1 cellular context compared by ENCODE assay signal in the genomic region with DNA sequence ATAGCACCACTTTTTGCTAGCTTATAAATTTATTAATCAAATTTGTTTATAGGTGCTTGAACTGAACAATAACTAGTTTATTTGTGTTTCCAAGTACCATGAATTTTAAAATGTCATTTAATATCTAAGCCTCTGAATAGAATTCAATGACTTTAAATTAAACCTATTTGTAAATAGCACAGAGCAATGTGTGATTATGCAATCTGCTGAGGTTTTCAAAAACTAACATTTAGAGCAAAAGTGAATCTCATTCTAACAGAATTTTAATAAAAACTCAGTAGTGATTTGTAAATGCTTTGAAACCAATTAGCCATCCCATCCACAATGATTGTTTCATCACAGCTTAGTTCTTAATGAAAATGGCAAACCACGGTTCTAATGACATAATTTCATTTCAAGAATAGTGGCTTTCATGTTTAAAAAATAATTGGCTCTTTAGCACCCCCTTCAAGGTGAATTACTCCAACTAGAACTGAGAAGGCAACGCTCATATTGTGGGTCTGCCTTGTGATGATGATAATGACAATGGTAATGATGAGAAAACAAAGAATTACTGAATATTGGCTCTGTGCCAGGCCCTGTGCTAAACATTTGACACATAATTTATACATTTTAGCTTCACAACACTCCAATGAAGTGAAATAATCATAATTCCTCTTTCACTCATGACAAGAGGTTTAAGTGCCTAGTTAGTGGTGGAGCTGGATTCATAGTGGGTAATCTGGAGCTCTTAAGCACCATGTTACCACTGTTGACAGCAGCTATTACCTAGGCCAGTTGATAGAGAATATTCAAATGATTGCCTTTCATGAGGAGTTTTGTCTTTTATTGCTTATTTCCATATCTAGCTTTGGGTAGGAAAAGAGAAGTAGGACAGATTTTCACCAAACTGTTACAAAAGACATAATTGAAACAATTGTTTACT.
A peak's percentile ranks its signal among the peaks of the same experiment; 100 is the strongest.
TF ChIP-seq lines count a peak whose summit lies in the region.

No MANE protein-coding gene starts in this region.

TF ChIP-seq in GM12878, 131 proteins besides CTCF, POLR2A, EP300 and RAD21 (continued from another document and continues in another):
- TF ChIP-seq, protein P1, sequence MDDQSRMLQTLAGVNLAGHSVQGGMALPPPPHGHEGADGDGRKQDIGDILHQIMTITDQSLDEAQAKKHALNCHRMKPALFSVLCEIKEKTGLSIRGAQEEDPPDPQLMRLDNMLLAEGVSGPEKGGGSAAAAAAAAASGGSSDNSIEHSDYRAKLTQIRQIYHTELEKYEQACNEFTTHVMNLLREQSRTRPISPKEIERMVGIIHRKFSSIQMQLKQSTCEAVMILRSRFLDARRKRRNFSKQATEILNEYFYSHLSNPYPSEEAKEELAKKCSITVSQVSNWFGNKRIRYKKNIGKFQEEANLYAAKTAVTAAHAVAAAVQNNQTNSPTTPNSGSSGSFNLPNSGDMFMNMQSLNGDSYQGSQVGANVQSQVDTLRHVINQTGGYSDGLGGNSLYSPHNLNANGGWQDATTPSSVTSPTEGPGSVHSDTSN (IDR thresholded peaks at IDR 0.05; ENCODE audit: insufficient replicate concordance, low read depth, low read length) = no peak
- TF ChIP-seq ASH2L (IDR thresholded peaks at IDR 0.05; ENCODE audit: borderline replicate concordance, low read depth) (no peak), STAT1 (conservative IDR thresholded peaks at IDR 0.05) (no peak), TBL1XR1 (IDR thresholded peaks at IDR 0.05; ENCODE audit: low read depth, low read length) (no peak), CBX5 (IDR thresholded peaks at IDR 0.05; ENCODE audit: low read depth) (no peak), RBBP5 (conservative IDR thresholded peaks at IDR 0.05) (no peak), NBN (IDR thresholded peaks at IDR 0.05) (no peak), ZSCAN29 (IDR thresholded peaks at IDR 0.05) (no peak), TARDBP (IDR thresholded peaks at IDR 0.05; ENCODE audit: borderline replicate concordance) (no peak), ZNF24 (IDR thresholded peaks at IDR 0.05) (peak; percentile 61; the same call in 1 of the 2 replicates), ATF7 (IDR thresholded peaks at IDR 0.05; ENCODE audit: low read depth) (peak; percentile 91), TAF1 (IDR thresholded peaks at IDR 0.05; ENCODE audit: borderline replicate concordance, low read depth, low read length) (no peak), CHD4 (IDR thresholded peaks at IDR 0.05) (no peak), STAT3 (IDR thresholded peaks at IDR 0.05; ENCODE audit: low read depth, low read length) (no peak), YBX1 (IDR thresholded peaks at IDR 0.05) (no peak), GABPA (IDR thresholded peaks at IDR 0.05; ENCODE audit: low read depth) (no peak), ZZZ3 (IDR thresholded peaks at IDR 0.05; ENCODE audit: control insufficient read depth, insufficient read length, low read depth) (no peak), PAX5 (IDR thresholded peaks at IDR 0.05; ENCODE audit: borderline replicate concordance, low read depth, low read length) (no peak), NFXL1 (IDR thresholded peaks at IDR 0.05; ENCODE audit: borderline replicate concordance) (no peak), SMAD1 (IDR thresholded peaks at IDR 0.05; ENCODE audit: low read depth, partially characterized antibody) (peak; percentile 99), PAX8 (IDR thresholded peaks at IDR 0.05) (no peak), ESRRA (IDR thresholded peaks at IDR 0.05; ENCODE audit: low read length) (no peak), SP1 (IDR thresholded peaks at IDR 0.05; ENCODE audit: low read depth, low read length) (no peak), BACH1 (IDR thresholded peaks at IDR 0.05; ENCODE audit: borderline replicate concordance) (no peak), MTA2 (IDR thresholded peaks at IDR 0.05; ENCODE audit: low read depth) (peak; percentile 99), TCF3 (IDR thresholded peaks at IDR 0.05; ENCODE audit: borderline replicate concordance, insufficient read depth, low read depth, low read length) (no peak), FOXM1 (IDR thresholded peaks at IDR 0.05; ENCODE audit: low read depth, low read length) (no peak)
- TF ChIP-seq, protein P2, sequence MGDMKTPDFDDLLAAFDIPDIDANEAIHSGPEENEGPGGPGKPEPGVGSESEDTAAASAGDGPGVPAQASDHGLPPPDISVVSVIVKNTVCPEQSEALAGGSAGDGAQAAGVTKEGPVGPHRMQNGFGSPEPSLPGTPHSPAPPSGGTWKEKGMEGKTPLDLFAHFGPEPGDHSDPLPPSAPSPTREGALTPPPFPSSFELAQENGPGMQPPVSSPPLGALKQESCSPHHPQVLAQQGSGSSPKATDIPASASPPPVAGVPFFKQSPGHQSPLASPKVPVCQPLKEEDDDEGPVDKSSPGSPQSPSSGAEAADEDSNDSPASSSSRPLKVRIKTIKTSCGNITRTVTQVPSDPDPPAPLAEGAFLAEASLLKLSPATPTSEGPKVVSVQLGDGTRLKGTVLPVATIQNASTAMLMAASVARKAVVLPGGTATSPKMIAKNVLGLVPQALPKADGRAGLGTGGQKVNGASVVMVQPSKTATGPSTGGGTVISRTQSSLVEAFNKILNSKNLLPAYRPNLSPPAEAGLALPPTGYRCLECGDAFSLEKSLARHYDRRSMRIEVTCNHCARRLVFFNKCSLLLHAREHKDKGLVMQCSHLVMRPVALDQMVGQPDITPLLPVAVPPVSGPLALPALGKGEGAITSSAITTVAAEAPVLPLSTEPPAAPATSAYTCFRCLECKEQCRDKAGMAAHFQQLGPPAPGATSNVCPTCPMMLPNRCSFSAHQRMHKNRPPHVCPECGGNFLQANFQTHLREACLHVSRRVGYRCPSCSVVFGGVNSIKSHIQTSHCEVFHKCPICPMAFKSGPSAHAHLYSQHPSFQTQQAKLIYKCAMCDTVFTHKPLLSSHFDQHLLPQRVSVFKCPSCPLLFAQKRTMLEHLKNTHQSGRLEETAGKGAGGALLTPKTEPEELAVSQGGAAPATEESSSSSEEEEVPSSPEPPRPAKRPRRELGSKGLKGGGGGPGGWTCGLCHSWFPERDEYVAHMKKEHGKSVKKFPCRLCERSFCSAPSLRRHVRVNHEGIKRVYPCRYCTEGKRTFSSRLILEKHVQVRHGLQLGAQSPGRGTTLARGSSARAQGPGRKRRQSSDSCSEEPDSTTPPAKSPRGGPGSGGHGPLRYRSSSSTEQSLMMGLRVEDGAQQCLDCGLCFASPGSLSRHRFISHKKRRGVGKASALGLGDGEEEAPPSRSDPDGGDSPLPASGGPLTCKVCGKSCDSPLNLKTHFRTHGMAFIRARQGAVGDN (IDR thresholded peaks at IDR 0.05) = no peak
- TF ChIP-seq, protein P3, sequence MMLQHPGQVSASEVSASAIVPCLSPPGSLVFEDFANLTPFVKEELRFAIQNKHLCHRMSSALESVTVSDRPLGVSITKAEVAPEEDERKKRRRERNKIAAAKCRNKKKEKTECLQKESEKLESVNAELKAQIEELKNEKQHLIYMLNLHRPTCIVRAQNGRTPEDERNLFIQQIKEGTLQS (IDR thresholded peaks at IDR 0.05; ENCODE audit: borderline replicate concordance, extremely low read depth, low read depth, low read length) = no peak
- TF ChIP-seq, protein P4, sequence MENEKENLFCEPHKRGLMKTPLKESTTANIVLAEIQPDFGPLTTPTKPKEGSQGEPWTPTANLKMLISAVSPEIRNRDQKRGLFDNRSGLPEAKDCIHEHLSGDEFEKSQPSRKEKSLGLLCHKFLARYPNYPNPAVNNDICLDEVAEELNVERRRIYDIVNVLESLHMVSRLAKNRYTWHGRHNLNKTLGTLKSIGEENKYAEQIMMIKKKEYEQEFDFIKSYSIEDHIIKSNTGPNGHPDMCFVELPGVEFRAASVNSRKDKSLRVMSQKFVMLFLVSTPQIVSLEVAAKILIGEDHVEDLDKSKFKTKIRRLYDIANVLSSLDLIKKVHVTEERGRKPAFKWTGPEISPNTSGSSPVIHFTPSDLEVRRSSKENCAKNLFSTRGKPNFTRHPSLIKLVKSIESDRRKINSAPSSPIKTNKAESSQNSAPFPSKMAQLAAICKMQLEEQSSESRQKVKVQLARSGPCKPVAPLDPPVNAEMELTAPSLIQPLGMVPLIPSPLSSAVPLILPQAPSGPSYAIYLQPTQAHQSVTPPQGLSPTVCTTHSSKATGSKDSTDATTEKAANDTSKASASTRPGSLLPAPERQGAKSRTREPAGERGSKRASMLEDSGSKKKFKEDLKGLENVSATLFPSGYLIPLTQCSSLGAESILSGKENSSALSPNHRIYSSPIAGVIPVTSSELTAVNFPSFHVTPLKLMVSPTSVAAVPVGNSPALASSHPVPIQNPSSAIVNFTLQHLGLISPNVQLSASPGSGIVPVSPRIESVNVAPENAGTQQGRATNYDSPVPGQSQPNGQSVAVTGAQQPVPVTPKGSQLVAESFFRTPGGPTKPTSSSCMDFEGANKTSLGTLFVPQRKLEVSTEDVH (IDR thresholded peaks at IDR 0.05; ENCODE audit: low read depth, partially characterized antibody) = no peak
- TF ChIP-seq, protein P5, sequence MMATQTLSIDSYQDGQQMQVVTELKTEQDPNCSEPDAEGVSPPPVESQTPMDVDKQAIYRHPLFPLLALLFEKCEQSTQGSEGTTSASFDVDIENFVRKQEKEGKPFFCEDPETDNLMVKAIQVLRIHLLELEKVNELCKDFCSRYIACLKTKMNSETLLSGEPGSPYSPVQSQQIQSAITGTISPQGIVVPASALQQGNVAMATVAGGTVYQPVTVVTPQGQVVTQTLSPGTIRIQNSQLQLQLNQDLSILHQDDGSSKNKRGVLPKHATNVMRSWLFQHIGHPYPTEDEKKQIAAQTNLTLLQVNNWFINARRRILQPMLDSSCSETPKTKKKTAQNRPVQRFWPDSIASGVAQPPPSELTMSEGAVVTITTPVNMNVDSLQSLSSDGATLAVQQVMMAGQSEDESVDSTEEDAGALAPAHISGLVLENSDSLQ (IDR thresholded peaks at IDR 0.05) = no peak
- TF ChIP-seq, protein P6, sequence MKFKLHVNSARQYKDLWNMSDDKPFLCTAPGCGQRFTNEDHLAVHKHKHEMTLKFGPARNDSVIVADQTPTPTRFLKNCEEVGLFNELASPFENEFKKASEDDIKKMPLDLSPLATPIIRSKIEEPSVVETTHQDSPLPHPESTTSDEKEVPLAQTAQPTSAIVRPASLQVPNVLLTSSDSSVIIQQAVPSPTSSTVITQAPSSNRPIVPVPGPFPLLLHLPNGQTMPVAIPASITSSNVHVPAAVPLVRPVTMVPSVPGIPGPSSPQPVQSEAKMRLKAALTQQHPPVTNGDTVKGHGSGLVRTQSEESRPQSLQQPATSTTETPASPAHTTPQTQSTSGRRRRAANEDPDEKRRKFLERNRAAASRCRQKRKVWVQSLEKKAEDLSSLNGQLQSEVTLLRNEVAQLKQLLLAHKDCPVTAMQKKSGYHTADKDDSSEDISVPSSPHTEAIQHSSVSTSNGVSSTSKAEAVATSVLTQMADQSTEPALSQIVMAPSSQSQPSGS (IDR thresholded peaks at IDR 0.05; ENCODE audit: low read length) = no peak
- TF ChIP-seq, protein P7, sequence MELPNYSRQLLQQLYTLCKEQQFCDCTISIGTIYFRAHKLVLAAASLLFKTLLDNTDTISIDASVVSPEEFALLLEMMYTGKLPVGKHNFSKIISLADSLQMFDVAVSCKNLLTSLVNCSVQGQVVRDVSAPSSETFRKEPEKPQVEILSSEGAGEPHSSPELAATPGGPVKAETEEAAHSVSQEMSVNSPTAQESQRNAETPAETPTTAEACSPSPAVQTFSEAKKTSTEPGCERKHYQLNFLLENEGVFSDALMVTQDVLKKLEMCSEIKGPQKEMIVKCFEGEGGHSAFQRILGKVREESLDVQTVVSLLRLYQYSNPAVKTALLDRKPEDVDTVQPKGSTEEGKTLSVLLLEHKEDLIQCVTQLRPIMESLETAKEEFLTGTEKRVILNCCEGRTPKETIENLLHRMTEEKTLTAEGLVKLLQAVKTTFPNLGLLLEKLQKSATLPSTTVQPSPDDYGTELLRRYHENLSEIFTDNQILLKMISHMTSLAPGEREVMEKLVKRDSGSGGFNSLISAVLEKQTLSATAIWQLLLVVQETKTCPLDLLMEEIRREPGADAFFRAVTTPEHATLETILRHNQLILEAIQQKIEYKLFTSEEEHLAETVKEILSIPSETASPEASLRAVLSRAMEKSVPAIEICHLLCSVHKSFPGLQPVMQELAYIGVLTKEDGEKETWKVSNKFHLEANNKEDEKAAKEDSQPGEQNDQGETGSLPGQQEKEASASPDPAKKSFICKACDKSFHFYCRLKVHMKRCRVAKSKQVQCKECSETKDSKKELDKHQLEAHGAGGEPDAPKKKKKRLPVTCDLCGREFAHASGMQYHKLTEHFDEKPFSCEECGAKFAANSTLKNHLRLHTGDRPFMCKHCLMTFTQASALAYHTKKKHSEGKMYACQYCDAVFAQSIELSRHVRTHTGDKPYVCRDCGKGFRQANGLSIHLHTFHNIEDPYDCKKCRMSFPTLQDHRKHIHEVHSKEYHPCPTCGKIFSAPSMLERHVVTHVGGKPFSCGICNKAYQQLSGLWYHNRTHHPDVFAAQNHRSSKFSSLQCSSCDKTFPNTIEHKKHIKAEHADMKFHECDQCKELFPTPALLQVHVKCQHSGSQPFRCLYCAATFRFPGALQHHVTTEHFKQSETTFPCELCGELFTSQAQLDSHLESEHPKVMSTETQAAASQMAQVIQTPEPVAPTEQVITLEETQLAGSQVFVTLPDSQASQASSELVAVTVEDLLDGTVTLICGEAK (IDR thresholded peaks at IDR 0.05; ENCODE audit: borderline replicate concordance) = no peak
- TF ChIP-seq, protein P8, sequence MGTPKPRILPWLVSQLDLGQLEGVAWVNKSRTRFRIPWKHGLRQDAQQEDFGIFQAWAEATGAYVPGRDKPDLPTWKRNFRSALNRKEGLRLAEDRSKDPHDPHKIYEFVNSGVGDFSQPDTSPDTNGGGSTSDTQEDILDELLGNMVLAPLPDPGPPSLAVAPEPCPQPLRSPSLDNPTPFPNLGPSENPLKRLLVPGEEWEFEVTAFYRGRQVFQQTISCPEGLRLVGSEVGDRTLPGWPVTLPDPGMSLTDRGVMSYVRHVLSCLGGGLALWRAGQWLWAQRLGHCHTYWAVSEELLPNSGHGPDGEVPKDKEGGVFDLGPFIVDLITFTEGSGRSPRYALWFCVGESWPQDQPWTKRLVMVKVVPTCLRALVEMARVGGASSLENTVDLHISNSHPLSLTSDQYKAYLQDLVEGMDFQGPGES (IDR thresholded peaks at IDR 0.05) = no peak
- TF ChIP-seq, protein P9, sequence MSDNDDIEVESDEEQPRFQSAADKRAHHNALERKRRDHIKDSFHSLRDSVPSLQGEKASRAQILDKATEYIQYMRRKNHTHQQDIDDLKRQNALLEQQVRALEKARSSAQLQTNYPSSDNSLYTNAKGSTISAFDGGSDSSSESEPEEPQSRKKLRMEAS (IDR thresholded peaks at IDR 0.05; ENCODE audit: low read depth, low read length) = no peak
- TF ChIP-seq, protein P10, sequence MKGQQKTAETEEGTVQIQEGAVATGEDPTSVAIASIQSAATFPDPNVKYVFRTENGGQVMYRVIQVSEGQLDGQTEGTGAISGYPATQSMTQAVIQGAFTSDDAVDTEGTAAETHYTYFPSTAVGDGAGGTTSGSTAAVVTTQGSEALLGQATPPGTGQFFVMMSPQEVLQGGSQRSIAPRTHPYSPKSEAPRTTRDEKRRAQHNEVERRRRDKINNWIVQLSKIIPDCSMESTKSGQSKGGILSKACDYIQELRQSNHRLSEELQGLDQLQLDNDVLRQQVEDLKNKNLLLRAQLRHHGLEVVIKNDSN (IDR thresholded peaks at IDR 0.05; ENCODE audit: borderline replicate concordance, extremely low read length, insufficient read depth, low read depth, low read length) = no peak
- TF ChIP-seq, protein P11, sequence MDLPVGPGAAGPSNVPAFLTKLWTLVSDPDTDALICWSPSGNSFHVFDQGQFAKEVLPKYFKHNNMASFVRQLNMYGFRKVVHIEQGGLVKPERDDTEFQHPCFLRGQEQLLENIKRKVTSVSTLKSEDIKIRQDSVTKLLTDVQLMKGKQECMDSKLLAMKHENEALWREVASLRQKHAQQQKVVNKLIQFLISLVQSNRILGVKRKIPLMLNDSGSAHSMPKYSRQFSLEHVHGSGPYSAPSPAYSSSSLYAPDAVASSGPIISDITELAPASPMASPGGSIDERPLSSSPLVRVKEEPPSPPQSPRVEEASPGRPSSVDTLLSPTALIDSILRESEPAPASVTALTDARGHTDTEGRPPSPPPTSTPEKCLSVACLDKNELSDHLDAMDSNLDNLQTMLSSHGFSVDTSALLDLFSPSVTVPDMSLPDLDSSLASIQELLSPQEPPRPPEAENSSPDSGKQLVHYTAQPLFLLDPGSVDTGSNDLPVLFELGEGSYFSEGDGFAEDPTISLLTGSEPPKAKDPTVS (IDR thresholded peaks at IDR 0.05; ENCODE audit: low read depth, low read length) = no peak
